1 cellular context compared by ENCODE assay signal in the genomic region with DNA sequence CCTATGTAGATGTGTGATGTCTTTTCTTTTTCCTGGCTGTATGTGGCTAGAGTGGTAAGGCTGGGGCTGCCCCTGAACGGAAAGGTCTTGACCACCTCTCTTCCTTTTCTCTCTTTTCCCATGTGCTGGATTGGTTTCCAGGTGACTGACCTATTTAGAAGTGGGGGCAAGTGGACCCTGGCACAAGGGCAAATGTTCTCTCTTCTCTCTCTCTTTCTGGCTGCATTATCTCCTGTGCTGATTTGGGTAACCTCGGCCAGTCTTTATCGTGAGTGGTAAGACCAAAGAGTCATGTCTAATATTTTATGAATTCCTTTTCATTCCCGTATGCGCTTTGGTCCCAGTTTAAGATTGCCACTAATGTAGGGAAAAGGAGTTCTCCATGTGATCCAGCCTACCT.
TF ChIP-seq lines count a peak whose summit lies in the region.

No MANE protein-coding gene starts in this region.

TF ChIP-seq in HepG2, 621 proteins besides CTCF, POLR2A, EP300 and RAD21:
- TF ChIP-seq ZNF768 (CRISPR knock-in tag; IDR thresholded peaks at IDR 0.05) (no peak), POGZ (CRISPR knock-in tag; IDR thresholded peaks at IDR 0.05) (no peak), ZBTB10 (CRISPR knock-in tag; IDR thresholded peaks at IDR 0.05; ENCODE audit: borderline replicate concordance) (no peak), RBM22 (optimal IDR thresholded peaks at IDR 0.05; ENCODE audit: low read length) (no peak), SRF (IDR thresholded peaks at IDR 0.05; ENCODE audit: low read depth, low read length) (no peak), ZC3H4 (CRISPR knock-in tag; IDR thresholded peaks at IDR 0.05; ENCODE audit: borderline replicate concordance) (no peak), NFATC3 (CRISPR knock-in tag; IDR thresholded peaks at IDR 0.05) (no peak), ZNF891 (CRISPR knock-in tag; IDR thresholded peaks at IDR 0.05) (no peak)
- TF ChIP-seq, protein P1, sequence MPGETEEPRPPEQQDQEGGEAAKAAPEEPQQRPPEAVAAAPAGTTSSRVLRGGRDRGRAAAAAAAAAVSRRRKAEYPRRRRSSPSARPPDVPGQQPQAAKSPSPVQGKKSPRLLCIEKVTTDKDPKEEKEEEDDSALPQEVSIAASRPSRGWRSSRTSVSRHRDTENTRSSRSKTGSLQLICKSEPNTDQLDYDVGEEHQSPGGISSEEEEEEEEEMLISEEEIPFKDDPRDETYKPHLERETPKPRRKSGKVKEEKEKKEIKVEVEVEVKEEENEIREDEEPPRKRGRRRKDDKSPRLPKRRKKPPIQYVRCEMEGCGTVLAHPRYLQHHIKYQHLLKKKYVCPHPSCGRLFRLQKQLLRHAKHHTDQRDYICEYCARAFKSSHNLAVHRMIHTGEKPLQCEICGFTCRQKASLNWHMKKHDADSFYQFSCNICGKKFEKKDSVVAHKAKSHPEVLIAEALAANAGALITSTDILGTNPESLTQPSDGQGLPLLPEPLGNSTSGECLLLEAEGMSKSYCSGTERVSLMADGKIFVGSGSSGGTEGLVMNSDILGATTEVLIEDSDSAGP (CRISPR knock-in tag; IDR thresholded peaks at IDR 0.05; ENCODE audit: borderline replicate concordance) = no peak
